Comparison of ENCODE assay signal across 1 cellular context in genomic region chr17:49677933-49678847, GRCh38.
TF ChIP-seq lines count a peak whose summit lies in the region.

Gene SPOP (minus strand): TSS chr17:49678097. CDS start chr17:49622810, 55,287 bp downstream.

TF ChIP-seq in HepG2, 621 proteins besides CTCF, POLR2A, EP300 and RAD21 (continued from another document and continues in another):
- no peak; the same call in 1 of the 2 replicates for TF ChIP-seq SOX13 (IDR thresholded peaks at IDR 0.05)
- peak in 1 of 2 experiments; percentile 66; a peak in 2 of 4 replicates for TF ChIP-seq SOX13 (CRISPR knock-in tag; conservative IDR thresholded peaks at IDR 0.05 in 1 of 2, IDR thresholded peaks at IDR 0.05 in 1 of 2)
- peak; percentile 97 for TF ChIP-seq ZSCAN12 (CRISPR knock-in tag; IDR thresholded peaks at IDR 0.05)
- TF ChIP-seq ZNF17 (CRISPR knock-in tag; IDR thresholded peaks at IDR 0.05) = no peak
- TF ChIP-seq ZSCAN31 (CRISPR knock-in tag; IDR thresholded peaks at IDR 0.05; ENCODE audit: low read depth) = peak; percentile 99
- no peak for TF ChIP-seq ZNF496 (CRISPR knock-in tag; IDR thresholded peaks at IDR 0.05; ENCODE audit: insufficient replicate concordance)
- peak; percentile 87; the same call in 1 of the 2 replicates for TF ChIP-seq REXO4 (CRISPR knock-in tag; IDR thresholded peaks at IDR 0.05; ENCODE audit: borderline replicate concordance)
- TF ChIP-seq MTA3 (CRISPR knock-in tag; IDR thresholded peaks at IDR 0.05) = no peak
- TF ChIP-seq SNAI1 (CRISPR knock-in tag; IDR thresholded peaks at IDR 0.05; ENCODE audit: borderline replicate concordance) = peak; percentile 99
- peak; percentile 99 for TF ChIP-seq ZNF230 (CRISPR knock-in tag; IDR thresholded peaks at IDR 0.05)
- TF ChIP-seq ZNF350 (CRISPR knock-in tag; IDR thresholded peaks at IDR 0.05; ENCODE audit: borderline replicate concordance, low read depth) = peak; percentile 94; the same call in 1 of the 2 replicates
- TF ChIP-seq GPN1 (CRISPR knock-in tag; IDR thresholded peaks at IDR 0.05; ENCODE audit: borderline replicate concordance) = no peak; the same call in 1 of the 2 replicates
- TF ChIP-seq MAFG (CRISPR knock-in tag; IDR thresholded peaks at IDR 0.05) = no peak
- TF ChIP-seq NFE2 (CRISPR knock-in tag; IDR thresholded peaks at IDR 0.05) = no peak
- TF ChIP-seq RBFOX2 (IDR thresholded peaks at IDR 0.05; ENCODE audit: low read depth, low read length) = peak; percentile 86
- TF ChIP-seq ZNF34 (CRISPR knock-in tag; IDR thresholded peaks at IDR 0.05; ENCODE audit: borderline replicate concordance) = no peak
- TF ChIP-seq MEF2D (CRISPR knock-in tag; IDR thresholded peaks at IDR 0.05) = peak; percentile 96
- peak; percentile 98 for TF ChIP-seq ZNF136 (CRISPR knock-in tag; IDR thresholded peaks at IDR 0.05; ENCODE audit: low read depth)
- no peak; the same call in 1 of the 2 replicates for TF ChIP-seq NCOA5 (CRISPR knock-in tag; IDR thresholded peaks at IDR 0.05)
- peak; percentile 88 for TF ChIP-seq KLF12 (CRISPR knock-in tag; IDR thresholded peaks at IDR 0.05; ENCODE audit: borderline replicate concordance)
- TF ChIP-seq ZNF235 (CRISPR knock-in tag; IDR thresholded peaks at IDR 0.05; ENCODE audit: borderline replicate concordance) = peak; percentile 81; the same call in 1 of the 2 replicates
- no peak for TF ChIP-seq ZUFSP (CRISPR knock-in tag; IDR thresholded peaks at IDR 0.05; ENCODE audit: borderline replicate concordance)
- peak; percentile 77; the same call in 1 of the 2 replicates for TF ChIP-seq MTF2 (CRISPR knock-in tag; IDR thresholded peaks at IDR 0.05; ENCODE audit: borderline replicate concordance)
- TF ChIP-seq MAFK (conservative IDR thresholded peaks at IDR 0.05 in 1 of 2, IDR thresholded peaks at IDR 0.05 in 1 of 2; ENCODE audit: low read length in 2 of 2) = no peak
- peak; percentile 93 for TF ChIP-seq FOXP4 (CRISPR knock-in tag; IDR thresholded peaks at IDR 0.05)
- TF ChIP-seq PRDM4 (CRISPR knock-in tag; IDR thresholded peaks at IDR 0.05; ENCODE audit: borderline replicate concordance) = peak; percentile 96; the same call in 1 of the 2 replicates
- peak; percentile 76 for TF ChIP-seq ZNF503 (CRISPR knock-in tag; IDR thresholded peaks at IDR 0.05)
- TF ChIP-seq ELK4 (CRISPR knock-in tag; IDR thresholded peaks at IDR 0.05; ENCODE audit: borderline replicate concordance) = peak; percentile 66; the same call in 1 of the 2 replicates
- peak; percentile 66 for TF ChIP-seq ZFX (CRISPR knock-in tag; IDR thresholded peaks at IDR 0.05; ENCODE audit: low read depth)
- TF ChIP-seq ZNF282 (IDR thresholded peaks at IDR 0.05; ENCODE audit: partially characterized antibody) = no peak
- TF ChIP-seq SCMH1 (CRISPR knock-in tag; IDR thresholded peaks at IDR 0.05; ENCODE audit: borderline replicate concordance) = no peak
- TF ChIP-seq NBN (conservative IDR thresholded peaks at IDR 0.05) = no peak
- TF ChIP-seq POLR2AphosphoS2 (IDR thresholded peaks at IDR 0.05; ENCODE audit: low read depth, low read length) = no peak
- TF ChIP-seq ZNF234 (CRISPR knock-in tag; conservative IDR thresholded peaks at IDR 0.05) = peak; percentile 84; the same call in 1 of the 2 replicates
- TF ChIP-seq HBP1 (CRISPR knock-in tag; IDR thresholded peaks at IDR 0.05; ENCODE audit: low read depth) = peak; percentile 73
- peak; percentile 42 for TF ChIP-seq SP2 (CRISPR knock-in tag; IDR thresholded peaks at IDR 0.05)
- TF ChIP-seq ZBTB20 (CRISPR knock-in tag; IDR thresholded peaks at IDR 0.05; ENCODE audit: borderline replicate concordance, low read depth) = peak; percentile 95
- 0 out of 2 replicates have a peak, but pooled peaks have one; percentile 45 for TF ChIP-seq ZSCAN29 (CRISPR knock-in tag; conservative IDR thresholded peaks at IDR 0.05)
- peak; percentile 100 for TF ChIP-seq ZBTB43 (CRISPR knock-in tag; conservative IDR thresholded peaks at IDR 0.05)
- peak; percentile 93 for TF ChIP-seq ZFYVE20 (CRISPR knock-in tag; IDR thresholded peaks at IDR 0.05; ENCODE audit: borderline replicate concordance, low read depth)
- peak; percentile 99 for TF ChIP-seq ZMYM2 (CRISPR knock-in tag; IDR thresholded peaks at IDR 0.05)
- TF ChIP-seq UBTF (CRISPR knock-in tag; IDR thresholded peaks at IDR 0.05) = peak; percentile 58; the same call in 1 of the 2 replicates
- peak; percentile 94 for TF ChIP-seq YEATS4 (CRISPR knock-in tag; IDR thresholded peaks at IDR 0.05; ENCODE audit: borderline replicate concordance)
- TF ChIP-seq JUN (CRISPR knock-in tag; IDR thresholded peaks at IDR 0.05) = peak; percentile 76; the same call in 1 of the 2 replicates
- TF ChIP-seq RFXAP (CRISPR knock-in tag; IDR thresholded peaks at IDR 0.05; ENCODE audit: borderline replicate concordance) = peak; percentile 65; the same call in 1 of the 2 replicates
- no peak for TF ChIP-seq FIP1L1 (IDR thresholded peaks at IDR 0.05; ENCODE audit: borderline replicate concordance, insufficient read depth, low read depth, low read length)
- peak; percentile 65; the same call in 1 of the 2 replicates for TF ChIP-seq SP5 (CRISPR knock-in tag; IDR thresholded peaks at IDR 0.05; ENCODE audit: borderline replicate concordance, low read depth)
- TF ChIP-seq ZEB1 (IDR thresholded peaks at IDR 0.05; ENCODE audit: insufficient replicate concordance, low read depth) = no peak
- TF ChIP-seq ELF4 (CRISPR knock-in tag; IDR thresholded peaks at IDR 0.05; ENCODE audit: borderline replicate concordance) = peak; percentile 95
- peak; percentile 94 for TF ChIP-seq SP4 (CRISPR knock-in tag; IDR thresholded peaks at IDR 0.05)
- peak; percentile 42 for TF ChIP-seq THRA (CRISPR knock-in tag; IDR thresholded peaks at IDR 0.05; ENCODE audit: borderline replicate concordance)
